ENCODE assay signal across 8 cellular contexts in the genomic region with DNA sequence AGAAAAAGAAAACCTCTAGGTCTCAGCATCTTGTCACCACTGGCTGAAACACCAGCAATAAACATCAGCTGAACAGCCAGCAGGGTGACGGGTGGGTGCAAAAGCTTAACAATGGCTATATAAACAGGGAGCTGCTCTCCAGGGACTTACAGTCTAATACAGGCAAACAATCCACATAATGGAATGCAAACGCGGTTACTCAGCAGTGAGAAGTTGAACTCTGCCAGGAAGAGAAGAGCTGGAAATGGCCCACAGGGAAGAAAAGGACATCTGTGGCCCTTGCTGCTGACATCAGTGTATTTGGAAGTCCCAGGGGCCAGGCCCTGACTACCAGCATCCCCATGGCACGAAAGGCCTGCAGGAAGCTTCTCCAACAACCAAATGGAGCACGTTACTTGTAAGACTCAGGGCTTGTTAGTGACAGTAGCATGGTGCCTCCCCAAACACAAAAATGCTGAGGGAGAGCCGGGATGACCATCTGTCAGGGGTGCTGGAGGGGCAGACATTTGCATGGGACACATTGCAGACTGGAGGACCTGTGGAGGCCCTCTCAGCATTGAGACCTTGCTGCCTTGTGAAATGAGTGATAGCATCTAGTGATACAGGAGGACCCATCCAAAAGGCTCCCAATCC. TPM values are rescaled to one million over a fixed set of nuclear protein-coding genes. Genes with fewer than 3 reads are reported as not detected.
DNase-seq lines count a peak whose midpoint lies in the region; ATAC-seq and TF ChIP-seq lines count a peak whose summit lies in the region.

No MANE protein-coding gene starts in this region.

- WGBS in suprapubic skin: 35% methylated on average over 6 of the region's 6 CpGs

- ATAC-seq in HG03520 (IDR thresholded peaks at IDR 0.05; ENCODE audit: unreplicated experiment) (no peak), GM19452 (IDR thresholded peaks at IDR 0.05; ENCODE audit: unreplicated experiment) (no peak), GM18867 (IDR thresholded peaks at IDR 0.05; ENCODE audit: unreplicated experiment) (no peak)

- no peak for TF ChIP-seq EP300 in suprapubic skin (IDR thresholded peaks at IDR 0.05)

- H3K27ac Mint-ChIP-seq in activated T-helper 1 cell treated with anti-CD3 and anti-CD28 coated beads, Interleukin-12 subunit alpha, Interleukin-12 subunit beta, Interleukin-2, Interleukin-4 antibody, amounts not matched to agents 30 ng/mL and 10 ng/mL and 1 ng/mL, durations not matched to agents 14 hours and 24 hours and 36 hours: peak overlapping the region; percentile 78

- peaks cover 6% of the 10 kb centered on the region for H3K27me3 Mint-ChIP-seq in activated T-helper 1 cell treated with anti-CD3 and anti-CD28 coated beads, Interleukin-12 subunit alpha, Interleukin-12 subunit beta, Interleukin-2, Interleukin-4 antibody, amounts not matched to agents 30 ng/mL and 10 ng/mL and 1 ng/mL, durations not matched to agents 14 hours and 24 hours and 36 hours (ENCODE audit: insufficient read depth)

- H3K4me1 Mint-ChIP-seq in activated T-helper 1 cell treated with anti-CD3 and anti-CD28 coated beads, Interleukin-12 subunit alpha, Interleukin-12 subunit beta, Interleukin-2, Interleukin-4 antibody, amounts not matched to agents 30 ng/mL and 10 ng/mL and 1 ng/mL, durations not matched to agents 14 hours and 24 hours and 36 hours (ENCODE audit: low read depth): peaks cover 63% of the 10 kb centered on the region

- peak overlapping the region; percentile 97 for H3K4me3 Mint-ChIP-seq in activated T-helper 1 cell treated with anti-CD3 and anti-CD28 coated beads, Interleukin-12 subunit alpha, Interleukin-12 subunit beta, Interleukin-2, Interleukin-4 antibody, amounts not matched to agents 30 ng/mL and 10 ng/mL and 1 ng/mL, durations not matched to agents 14 hours and 24 hours and 36 hours

- H3K4me3 ChIP-seq in GM12864 (ENCODE audit: low read depth, low read length) (peak overlapping the region; percentile 81), suprapubic skin (peak overlapping the region; percentile 75)

- H3K36me3 Mint-ChIP-seq in activated T-helper 1 cell treated with anti-CD3 and anti-CD28 coated beads, Interleukin-12 subunit alpha, Interleukin-12 subunit beta, Interleukin-2, Interleukin-4 antibody, amounts not matched to agents 30 ng/mL and 10 ng/mL and 1 ng/mL, durations not matched to agents 14 hours and 24 hours and 36 hours (ENCODE audit: low read depth): peaks cover 39% of the 10 kb centered on the region

- H3K27ac ChIP-seq in suprapubic skin: peak overlapping the region; percentile 91

- H3K4me1 ChIP-seq in suprapubic skin: peaks cover 81% of the 10 kb centered on the region

- TF ChIP-seq CTCF in GM12864 (IDR thresholded peaks at IDR 0.05; ENCODE audit: low read depth, low read length, missing control alignments): no peak
- no peak for TF ChIP-seq CTCF in suprapubic skin (IDR thresholded peaks at IDR 0.05)

- no peaks in the 10 kb centered on the region for H3K9me3 Mint-ChIP-seq in activated T-helper 1 cell treated with anti-CD3 and anti-CD28 coated beads, Interleukin-12 subunit alpha, Interleukin-12 subunit beta, Interleukin-2, Interleukin-4 antibody, amounts not matched to agents 30 ng/mL and 10 ng/mL and 1 ng/mL, durations not matched to agents 14 hours and 24 hours and 36 hours

- no peaks in the 10 kb centered on the region for H3K27me3 ChIP-seq in suprapubic skin

- TF ChIP-seq POLR2A in suprapubic skin (IDR thresholded peaks at IDR 0.05): no peak

- H3K36me3 ChIP-seq in suprapubic skin: no peaks in the 10 kb centered on the region

- intact Hi-C loops in activated T-helper 1 cell treated with anti-CD3 and anti-CD28 coated beads, Interleukin-12 subunit alpha, Interleukin-12 subunit beta, Interleukin-2, Interleukin-4 antibody, amounts not matched to agents 30 ng/mL and 10 ng/mL and 1 ng/mL, durations not matched to agents 14 hours and 24 hours and 36 hours (cut with micrococcal nuclease): loop anchor here (1.0 to 5.0 kb wide), 6 partner anchors 17 to 400 kb away; no protein-coding TSS in a partner anchor

- in situ Hi-C loops in ACHN (cut with HindIII; ENCODE audit: low pct_ligation_motif_present, low pct_unique_long_range_greater_than_20kb, low sequenced_read_pairs): no loop called here

- H3K9me3 ChIP-seq in suprapubic skin: no peaks in the 10 kb centered on the region

- DNase-seq in ACHN (peak; percentile 51), GM12864 (ENCODE audit: low read depth) (no peak), inferior parietal cortex (ENCODE audit: extremely low spot score) (peak; percentile 33), suprapubic skin (ENCODE audit: low spot score in 2 of 2) (no peak)
- no peak for DNase-seq in activated T-helper 1 cell treated with anti-CD3 and anti-CD28 coated beads, Interleukin-12 subunit alpha, Interleukin-12 subunit beta, Interleukin-2, Interleukin-4 antibody, amounts not matched to agents 30 ng/mL and 10 ng/mL and 1 ng/mL, durations not matched to agents 14 hours and 24 hours and 36 hours (ENCODE audit: low spot score)

RNA-seq across cellular contexts. Expression of a gene that starts 3.0 kb away (rescaled TPM):
- 43.7 and 45.1 TPM in 2 replicates for total RNA-seq in activated T-helper 1 cell treated with anti-CD3 and anti-CD28 coated beads, Interleukin-12 subunit alpha, Interleukin-12 subunit beta, Interleukin-2, Interleukin-4 antibody, amounts not matched to agents 30 ng/mL and 10 ng/mL and 1 ng/mL, durations not matched to agents 14 hours and 24 hours and 36 hours
- 10 to 100 TPM; 13.9 to 30.8 (median 26.5) TPM for total RNA-seq in suprapubic skin

Comparison
In these comparisons a context has a peak if more than half of its experiments do, and no peak if none do; other contexts are left out.
1. DNase-seq: peak in ACHN (single experiment) and inferior parietal cortex (single experiment); none in GM12864 (single experiment), activated T-helper 1 cell treated with anti-CD3 and anti-CD28 coated beads, Interleukin-12 subunit alpha, Interleukin-12 subunit beta, Interleukin-2, Interleukin-4 antibody, amounts not matched to agents 30 ng/mL and 10 ng/mL and 1 ng/mL, durations not matched to agents 14 hours and 24 hours and 36 hours (single experiment) and suprapubic skin (0 of 2).